Comparison of ENCODE assay signal across 14 cellular contexts in genomic region chr21:44918107-44918470, GRCh38. TPM values are rescaled to one million over a fixed set of nuclear protein-coding genes. Genes with fewer than 3 reads are reported as not detected.
DNase-seq lines count a peak whose midpoint lies in the region; ATAC-seq and TF ChIP-seq lines count a peak whose summit lies in the region.
"Had no signal": no experiment of that assay in that cellular context is flagged by ENCODE, and none has a peak within 500 bp of the region (broad histone marks: within the 10 kb centered on the region; RNA-seq: fewer than 3 reads in every experiment).

No MANE protein-coding gene starts in this region.

- POLR2A ChIA-PET in activated CD4-positive, alpha-beta T cell treated with anti-CD3 and anti-CD28 coated beads, Interleukin-2, amount 10 ng/mL, durations not matched to agents 7 days and 5 days (lab: Charles Lee) = no interaction called here

- TF ChIP-seq CTCF in GM12875 (IDR thresholded peaks at IDR 0.05; ENCODE audit: borderline replicate concordance, insufficient read depth, low read depth, low read length) = no peak

- no peaks in the 10 kb centered on the region for H3K9me3 Mint-ChIP-seq in activated CD4-positive, alpha-beta T cell treated with anti-CD3 and anti-CD28 coated beads, Interleukin-2, amount 10 ng/mL, durations not matched to agents 7 days and 5 days
- H3K9me3 Mint-ChIP-seq in central memory CD8-positive, alpha-beta T cell = no peaks in the 10 kb centered on the region
- no peaks in the 10 kb centered on the region for H3K9me3 Mint-ChIP-seq in natural killer cell treated with Interleukin-12 subunit alpha and Interleukin-12 subunit beta and Interleukin-15 and Interleukin-18, amount 100 ng/mL, for 72 hours

- peak overlapping the region; percentile 99 for H3K4me3 Mint-ChIP-seq in activated CD4-positive, alpha-beta T cell treated with anti-CD3 and anti-CD28 coated beads, Interleukin-2, amount 10 ng/mL, durations not matched to agents 7 days and 5 days
- peak overlapping the region; percentile 93 for H3K4me3 Mint-ChIP-seq in central memory CD8-positive, alpha-beta T cell
- peak overlapping the region; percentile 98 for H3K4me3 Mint-ChIP-seq in natural killer cell treated with Interleukin-12 subunit alpha and Interleukin-12 subunit beta and Interleukin-15 and Interleukin-18, amount 100 ng/mL, for 72 hours

- H3K4me1 Mint-ChIP-seq in activated CD4-positive, alpha-beta T cell treated with anti-CD3 and anti-CD28 coated beads, Interleukin-2, amount 10 ng/mL, durations not matched to agents 7 days and 5 days = peaks cover 74% of the 10 kb centered on the region
- peaks cover 84% of the 10 kb centered on the region for H3K4me1 Mint-ChIP-seq in central memory CD8-positive, alpha-beta T cell
- H3K4me1 Mint-ChIP-seq in natural killer cell treated with Interleukin-12 subunit alpha and Interleukin-12 subunit beta and Interleukin-15 and Interleukin-18, amount 100 ng/mL, for 72 hours (ENCODE audit: low read depth in 2 of 2) = peaks cover 66 to 69% of the 10 kb centered on the region in 2 donors

- peaks cover 46% of the 10 kb centered on the region for H3K36me3 Mint-ChIP-seq in activated CD4-positive, alpha-beta T cell treated with anti-CD3 and anti-CD28 coated beads, Interleukin-2, amount 10 ng/mL, durations not matched to agents 7 days and 5 days (ENCODE audit: low read depth)
- H3K36me3 Mint-ChIP-seq in central memory CD8-positive, alpha-beta T cell (ENCODE audit: insufficient read depth) = peaks cover 42% of the 10 kb centered on the region
- H3K36me3 Mint-ChIP-seq in natural killer cell treated with Interleukin-12 subunit alpha and Interleukin-12 subunit beta and Interleukin-15 and Interleukin-18, amount 100 ng/mL, for 72 hours = peaks cover 11% of the 10 kb centered on the region

- no peak for ATAC-seq in central memory CD8-positive, alpha-beta T cell (replicated peaks; ENCODE audit: extremely low read depth, poor library complexity, severe bottlenecking)
- ATAC-seq in natural killer cell treated with Interleukin-12 subunit alpha and Interleukin-12 subunit beta and Interleukin-15 and Interleukin-18, amount 100 ng/mL, for 72 hours = no peak
- ATAC-seq in HG02938 (IDR thresholded peaks at IDR 0.05; ENCODE audit: unreplicated experiment) = no peak
- ATAC-seq: A549 had no signal

- DNase-seq in activated CD4-positive, alpha-beta T cell treated with anti-CD3 and anti-CD28 coated beads, Interleukin-2, amount 10 ng/mL, durations not matched to agents 7 days and 5 days = no peak
- DNase-seq in activated CD4-positive, alpha-beta T cell treated with anti-CD3 and anti-CD28 coated beads for 1 hour = no peak
- DNase-seq in central memory CD8-positive, alpha-beta T cell (ENCODE audit: low spot score in 2 of 2) = no peak
- DNase-seq in natural killer cell treated with Interleukin-12 subunit alpha and Interleukin-12 subunit beta and Interleukin-15 and Interleukin-18, amount 100 ng/mL, for 72 hours (ENCODE audit: low spot score) = no peak
- DNase-seq in MV-4-11 (lab: John Stamatoyannopoulos, UW) = no peak
- no peak for DNase-seq in NCI-H1930 (lab: John Stamatoyannopoulos, UW)
- DNase-seq: amygdala, Calu3, NCI-H1436, NCI-H446 treated with DMSO at 0.1 percent for 48 hours, SIG-M5 had no signal

- CTCF ChIA-PET in activated CD4-positive, alpha-beta T cell treated with anti-CD3 and anti-CD28 coated beads, Interleukin-2, amount 10 ng/mL, durations not matched to agents 7 days and 5 days (lab: Charles Lee) = interaction anchor here (1.0 to 1.8 kb wide), 5 partner anchors 11 to 408 kb away, joined by 3 to 6 read pairs (median 3); no protein-coding TSS in a partner anchor

- H3K27me3 Mint-ChIP-seq in activated CD4-positive, alpha-beta T cell treated with anti-CD3 and anti-CD28 coated beads, Interleukin-2, amount 10 ng/mL, durations not matched to agents 7 days and 5 days = no peaks in the 10 kb centered on the region
- no peaks in the 10 kb centered on the region for H3K27me3 Mint-ChIP-seq in central memory CD8-positive, alpha-beta T cell
- no peaks in the 10 kb centered on the region for H3K27me3 Mint-ChIP-seq in natural killer cell treated with Interleukin-12 subunit alpha and Interleukin-12 subunit beta and Interleukin-15 and Interleukin-18, amount 100 ng/mL, for 72 hours

- H3K4me3 ChIP-seq in GM12875 (ENCODE audit: low read depth, low read length) = peak overlapping the region; percentile 16
- H3K4me3 ChIP-seq: A549 had no signal

- peak overlapping the region; percentile 72 for H3K27ac Mint-ChIP-seq in activated CD4-positive, alpha-beta T cell treated with anti-CD3 and anti-CD28 coated beads, Interleukin-2, amount 10 ng/mL, durations not matched to agents 7 days and 5 days
- peak overlapping the region; percentile 97 for H3K27ac Mint-ChIP-seq in central memory CD8-positive, alpha-beta T cell (ENCODE audit: low read depth)
- H3K27ac Mint-ChIP-seq in natural killer cell treated with Interleukin-12 subunit alpha and Interleukin-12 subunit beta and Interleukin-15 and Interleukin-18, amount 100 ng/mL, for 72 hours = peak overlapping the region; percentile 88 to 90

RNA-seq across cellular contexts. Expression of gene ITGB2, which starts 2.6 kb away (rescaled TPM):
- total RNA-seq in activated CD4-positive, alpha-beta T cell treated with anti-CD3 and anti-CD28 coated beads, Interleukin-2, amount 10 ng/mL, durations not matched to agents 7 days and 5 days = 100 to 1,000 TPM; 439 to 500 TPM
- total RNA-seq in natural killer cell treated with Interleukin-12 subunit alpha and Interleukin-12 subunit beta and Interleukin-15 and Interleukin-18, amount 100 ng/mL, for 72 hours = 1,000 to 10,000 TPM in 1 of 2 donors, 100 to 1,000 TPM in 1; 448 to 1,246 TPM

RNA-seq across cellular contexts. Expression of gene SLX9, which starts 21.7 kb away (rescaled TPM):
- 10 to 100 TPM; 32.7 to 39.8 TPM for total RNA-seq in activated CD4-positive, alpha-beta T cell treated with anti-CD3 and anti-CD28 coated beads, Interleukin-2, amount 10 ng/mL, durations not matched to agents 7 days and 5 days
- 10 to 100 TPM; 43.5 to 83.6 TPM for total RNA-seq in natural killer cell treated with Interleukin-12 subunit alpha and Interleukin-12 subunit beta and Interleukin-15 and Interleukin-18, amount 100 ng/mL, for 72 hours

RNA-seq across cellular contexts. Expression of gene PTTG1IP, which starts 44.6 kb away (rescaled TPM):
- 10 to 100 TPM; 70.2 to 79.9 TPM for total RNA-seq in activated CD4-positive, alpha-beta T cell treated with anti-CD3 and anti-CD28 coated beads, Interleukin-2, amount 10 ng/mL, durations not matched to agents 7 days and 5 days
- 10 to 100 TPM; 69.4 to 81.7 TPM for total RNA-seq in natural killer cell treated with Interleukin-12 subunit alpha and Interleukin-12 subunit beta and Interleukin-15 and Interleukin-18, amount 100 ng/mL, for 72 hours
